ENCODE assay signal across 19 cellular contexts in the genomic region with DNA sequence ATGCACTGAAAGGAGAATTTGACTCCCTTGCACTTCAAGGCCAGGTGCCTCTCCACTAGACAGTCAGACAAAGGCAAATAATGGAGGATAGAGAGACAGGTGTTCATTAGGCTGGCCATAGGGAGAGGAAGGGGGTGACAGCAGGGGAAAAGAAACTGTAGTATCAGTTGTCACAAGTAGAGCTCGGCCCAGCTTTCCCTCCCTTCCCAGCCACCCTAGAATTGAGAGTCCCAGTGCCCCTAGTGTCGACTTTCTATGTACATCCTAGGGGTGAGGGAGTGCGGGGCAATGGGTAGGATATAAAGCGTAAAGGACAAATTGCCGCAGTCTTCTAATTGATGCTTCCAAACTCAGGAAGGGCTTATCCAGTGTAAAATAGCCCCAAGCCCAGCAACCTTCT. TPM values are rescaled to one million over a fixed set of nuclear protein-coding genes. Genes with fewer than 3 reads are reported as not detected.
DNase-seq lines count a peak whose midpoint lies in the region; ATAC-seq, FAIRE-seq and TF ChIP-seq lines count a peak whose summit lies in the region.
"Had no signal": no experiment of that assay in that cellular context is flagged by ENCODE, and none has a peak within 500 bp of the region (broad histone marks: within the 10 kb centered on the region; RNA-seq: fewer than 3 reads in every experiment).

No MANE protein-coding gene starts in this region.

- H3K4me1 ChIP-seq in left ventricle myocardium inferior (peaks cover 22% of the 10 kb centered on the region), right atrium auricular region (peaks cover 0 to 12% of the 10 kb centered on the region in 2 donors), endothelial cell of umbilical vein (ENCODE audit: control insufficient read depth, extremely low read depth, insufficient read depth, low read length) (no peaks in the 10 kb centered on the region), tibial nerve (peaks cover 0 to 81% (median 32%) of the 10 kb centered on the region in 4 donors)
- H3K4me1 ChIP-seq: pancreas, Peyer's patch, uterus had no signal

- H3K27me3 ChIP-seq in left ventricle myocardium inferior (ENCODE audit: low read depth), result no peaks in the 10 kb centered on the region
- no peaks in the 10 kb centered on the region for H3K27me3 ChIP-seq in right atrium auricular region
- no peaks in the 10 kb centered on the region for H3K27me3 ChIP-seq in endothelial cell of umbilical vein (ENCODE audit: control insufficient read depth in 2 of 2, insufficient read depth in 2 of 2, low read length in 2 of 2)
- H3K27me3 ChIP-seq in tibial nerve, result no peaks in the 10 kb centered on the region
- H3K27me3 ChIP-seq: pancreas, Peyer's patch, uterus had no signal

- H3K79me2 ChIP-seq in endothelial cell of umbilical vein (ENCODE audit: control insufficient read depth, insufficient read depth, low read length), result no peaks in the 10 kb centered on the region

- H3K9ac ChIP-seq in endothelial cell of umbilical vein (replicated peaks; ENCODE audit: extremely low read depth, insufficient read depth, low read length), result no peak overlapping the region

- H2AFZ ChIP-seq in endothelial cell of umbilical vein (ENCODE audit: low read depth, low read length), result no peak overlapping the region

- H3K9me1 ChIP-seq in endothelial cell of umbilical vein (replicated peaks; ENCODE audit: control insufficient read depth, extremely low read depth, insufficient read depth, low read length), result no peaks in the 10 kb centered on the region

- peak overlapping the region; percentile 0 for H3K27ac ChIP-seq in left ventricle myocardium inferior (replicated peaks)
- no peak overlapping the region for H3K27ac ChIP-seq in right atrium auricular region
- H3K27ac ChIP-seq in endothelial cell of umbilical vein (ENCODE audit: insufficient read depth, low read depth, low read length), result no peak overlapping the region
- peak overlapping the region; percentile 50 to 90 (median 81) for H3K27ac ChIP-seq in tibial nerve
- H3K27ac ChIP-seq: A549, HL-60, pancreas, Peyer's patch, uterus had no signal

- H3K4me2 ChIP-seq in endothelial cell of umbilical vein (ENCODE audit: insufficient read depth, low read length), result no peak overlapping the region
- H3K4me2 ChIP-seq: A549 had no signal

- H3K4me3 ChIP-seq in left ventricle myocardium inferior (no peak overlapping the region), right atrium auricular region (no peak overlapping the region), endothelial cell of umbilical vein (replicated peaks in 1 of 3; ENCODE audit: insufficient read depth in 1 of 3, low read depth in 1 of 3, low read length in 3 of 3) (no peak overlapping the region), tibial nerve (no peak overlapping the region)
- H3K4me3 ChIP-seq: A549, pancreas, Peyer's patch, uterus had no signal

- TSS peak; percentile 1 for BruUV-seq in endothelial cell of umbilical vein (replicated peaks; lab: Mats Ljungman, UMichigan)

- H3K36me3 ChIP-seq in left ventricle myocardium inferior, result peaks cover 54% of the 10 kb centered on the region
- H3K36me3 ChIP-seq in right atrium auricular region, result peaks cover 26% of the 10 kb centered on the region
- peaks cover 11 to 34% of the 10 kb centered on the region in 2 experiments for H3K36me3 ChIP-seq in endothelial cell of umbilical vein (ENCODE audit: control insufficient read depth in 2 of 2, extremely low read depth in 1 of 2, insufficient read depth in 2 of 2, low read length in 2 of 2)
- peaks cover 0 to 34% (median 8%) of the 10 kb centered on the region in 3 donors for H3K36me3 ChIP-seq in tibial nerve
- H3K36me3 ChIP-seq: uterus had no signal

- POLR2A ChIA-PET in endothelial cell of umbilical vein (lab: Charles Lee), result no interaction called here

- 47 to 61% methylated on average over 5 of the region's 5 CpGs for WGBS in tibial nerve, 2 donors

- ATAC-seq in GM18868 (IDR thresholded peaks at IDR 0.05; ENCODE audit: unreplicated experiment), result no peak
- ATAC-seq: left cardiac atrium had no signal

- no peaks in the 10 kb centered on the region for H3K9me3 ChIP-seq in left ventricle myocardium inferior (replicated peaks)
- H3K9me3 ChIP-seq in right atrium auricular region, result no peaks in the 10 kb centered on the region
- H3K9me3 ChIP-seq in endothelial cell of umbilical vein (replicated peaks; ENCODE audit: control insufficient read depth, insufficient read depth, low read length), result no peaks in the 10 kb centered on the region
- no peaks in the 10 kb centered on the region for H3K9me3 ChIP-seq in tibial nerve
- H3K9me3 ChIP-seq: A549, pancreas, Peyer's patch, uterus had no signal

- no peak for FAIRE-seq in endothelial cell of umbilical vein (lab: Jason Lieb, UNC)
- FAIRE-seq: A549, bronchial epithelial cell, pancreas had no signal

- TF ChIP-seq POLR2A in endothelial cell of umbilical vein (IDR thresholded peaks at IDR 0.05; ENCODE audit: low read depth, low read length) (no peak), tibial nerve (IDR thresholded peaks at IDR 0.05) (no peak)

- DNase-seq in left ventricle myocardium inferior (no peak), right atrium auricular region (ENCODE audit: low spot score) (no peak), NCI-H345 (lab: John Stamatoyannopoulos, UW) (peak; percentile 64), endothelial cell of umbilical vein (ENCODE audit: low read depth, low spot score) (no peak), tibial nerve (ENCODE audit: low spot score in 2 of 2) (no peak), middle frontal gyrus (ENCODE audit: extremely low spot score, low spot score) (no peak), globus pallidus (ENCODE audit: low spot score) (no peak)
- DNase-seq: activated CD4-positive, alpha-beta T cell treated with anti-CD3 and anti-CD28 coated beads, Interleukin-2, amount 50 U/mL, for 48 hours; activated gamma-delta T cell treated with Interleukin-2 at 50 U/mL for 16 hours; glutamatergic neuron; left cardiac atrium; pancreas; Peyer's patch; stimulated activated CD4-positive, alpha-beta T cell treated with anti-CD3 and anti-CD28 coated beads, Interleukin-1b, Interleukin-23, amount 100 ng/mL, for 48 hours; uterus had no signal

- H4K20me1 ChIP-seq in endothelial cell of umbilical vein (replicated peaks; ENCODE audit: control insufficient read depth, extremely low read depth, insufficient read depth, low read length), result no peaks in the 10 kb centered on the region

- dilution Hi-C loops in endothelial cell of umbilical vein (cut with MboI; ENCODE audit: extremely low pct_ligation_motif_present, low sequenced_read_pairs), result no loop called here

- TF ChIP-seq CTCF in left ventricle myocardium inferior (IDR thresholded peaks at IDR 0.05; ENCODE audit: borderline replicate concordance) (no peak), right atrium auricular region (IDR thresholded peaks at IDR 0.05) (no peak), endothelial cell of umbilical vein (IDR thresholded peaks at IDR 0.05; ENCODE audit: extremely low read depth in 1 of 2, insufficient read depth in 1 of 2, low read depth in 1 of 2, low read length in 2 of 2) (no peak), tibial nerve (IDR thresholded peaks at IDR 0.05) (no peak)

- TF ChIP-seq EP300 in tibial nerve (IDR thresholded peaks at IDR 0.05), result no peak

- CTCF ChIA-PET in endothelial cell of umbilical vein (lab: Charles Lee), result interaction anchor here (1.1 to 2.5 kb wide), 8 partner anchors 10 to 79 kb away, joined by 3 to 19 read pairs (median 9); no protein-coding TSS in a partner anchor

- intact Hi-C loops in left ventricle myocardium inferior (cut with micrococcal nuclease), result no loop called here
- intact Hi-C loops in endothelial cell of umbilical vein (cut with micrococcal nuclease), result no loop called here

TF ChIP-seq in endothelial cell of umbilical vein, 7 proteins besides CTCF, POLR2A, EP300 and RAD21:
- TF ChIP-seq FOS (IDR thresholded peaks at IDR 0.05; ENCODE audit: borderline replicate concordance, insufficient read depth, low read length) (no peak), MYC (IDR thresholded peaks at IDR 0.05; ENCODE audit: low read depth, low read length) (no peak), JUN (IDR thresholded peaks at IDR 0.05; ENCODE audit: borderline replicate concordance, insufficient read depth, insufficient read length, low read depth) (no peak), POLR2AphosphoS5 (IDR thresholded peaks at IDR 0.05; ENCODE audit: insufficient read depth, low read depth, low read length) (no peak), GATA2 (IDR thresholded peaks at IDR 0.05; ENCODE audit: insufficient read depth, insufficient read length, low read depth, low read length) (no peak), EZH2 (IDR thresholded peaks at IDR 0.05; ENCODE audit: borderline replicate concordance, low read depth, low read length, severe bottlenecking) (no peak)
- TF ChIP-seq, protein P1, sequence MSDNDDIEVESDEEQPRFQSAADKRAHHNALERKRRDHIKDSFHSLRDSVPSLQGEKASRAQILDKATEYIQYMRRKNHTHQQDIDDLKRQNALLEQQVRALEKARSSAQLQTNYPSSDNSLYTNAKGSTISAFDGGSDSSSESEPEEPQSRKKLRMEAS (IDR thresholded peaks at IDR 0.05; ENCODE audit: insufficient read depth, insufficient read length), result no peak

RNA-seq across cellular contexts. Expression of a gene that starts 39.0 kb away (rescaled TPM):
- total RNA-seq in left ventricle myocardium inferior (39.1 TPM), right atrium auricular region (10 to 100 TPM; 38.6 to 42.7 TPM), endothelial cell of umbilical vein (91.4 and 97.7 TPM in 2 replicates), tibial nerve (100 to 1,000 TPM; 117 to 178 (median 159) TPM)
- polyA plus RNA-seq in endothelial cell of umbilical vein, result 49.8 and 56.0 TPM in 2 replicates
- polyA plus RNA-seq in endothelial cell of umbilical vein (2011; cell fraction: cytosol; rRNA removed), result 46.7 and 47.7 TPM in 2 replicates
- polyA plus RNA-seq in endothelial cell of umbilical vein (2011; cell fraction: nucleus; rRNA removed), result 192 and 263 TPM in 2 replicates
- 47.3 and 50.3 TPM in 2 replicates for polyA plus RNA-seq in endothelial cell of umbilical vein (2012)
- 241 and 260 TPM in 2 replicates for polyA minus RNA-seq in endothelial cell of umbilical vein
- polyA minus RNA-seq in endothelial cell of umbilical vein (2011; cell fraction: cytosol; rRNA and poly(A)+ RNA removed), result 43.2 TPM
- 147 and 206 TPM in 2 replicates for polyA minus RNA-seq in endothelial cell of umbilical vein (2011; cell fraction: nucleus; rRNA and poly(A)+ RNA removed)

RNA-seq across cellular contexts. Expression of a gene that starts 54.7 kb away (rescaled TPM):
- total RNA-seq in left ventricle myocardium inferior, result 3,068 TPM
- 1,000 to 10,000 TPM; 1,028 to 1,860 TPM for total RNA-seq in right atrium auricular region
- 520 and 590 TPM in 2 replicates for total RNA-seq in endothelial cell of umbilical vein
- 829 and 941 TPM in 2 replicates for polyA plus RNA-seq in endothelial cell of umbilical vein
- polyA plus RNA-seq in endothelial cell of umbilical vein (2011; cell fraction: cytosol; rRNA removed), result 770 and 805 TPM in 2 replicates
- 569 and 590 TPM in 2 replicates for polyA plus RNA-seq in endothelial cell of umbilical vein (2011; cell fraction: nucleus; rRNA removed)
- polyA plus RNA-seq in endothelial cell of umbilical vein (2012), result 848 and 969 TPM in 2 replicates
- polyA minus RNA-seq in endothelial cell of umbilical vein, result 1,149 and 1,211 TPM in 2 replicates
- polyA minus RNA-seq in endothelial cell of umbilical vein (2011; cell fraction: cytosol; rRNA and poly(A)+ RNA removed), result 887 TPM
- 125 and 191 TPM in 2 replicates for polyA minus RNA-seq in endothelial cell of umbilical vein (2011; cell fraction: nucleus; rRNA and poly(A)+ RNA removed)
- total RNA-seq in tibial nerve, result 100 to 1,000 TPM; 293 to 326 (median 296) TPM

Comparison
In these comparisons a context has a peak if more than half of its experiments do, and no peak if none do; other contexts are left out.
1. H3K27ac ChIP-seq: peak in left ventricle myocardium inferior (single experiment) and tibial nerve (4 of 4); none in right atrium auricular region (0 of 2) and endothelial cell of umbilical vein (single experiment).